ENCODE assay signal across 28 cellular contexts in the genomic region with DNA sequence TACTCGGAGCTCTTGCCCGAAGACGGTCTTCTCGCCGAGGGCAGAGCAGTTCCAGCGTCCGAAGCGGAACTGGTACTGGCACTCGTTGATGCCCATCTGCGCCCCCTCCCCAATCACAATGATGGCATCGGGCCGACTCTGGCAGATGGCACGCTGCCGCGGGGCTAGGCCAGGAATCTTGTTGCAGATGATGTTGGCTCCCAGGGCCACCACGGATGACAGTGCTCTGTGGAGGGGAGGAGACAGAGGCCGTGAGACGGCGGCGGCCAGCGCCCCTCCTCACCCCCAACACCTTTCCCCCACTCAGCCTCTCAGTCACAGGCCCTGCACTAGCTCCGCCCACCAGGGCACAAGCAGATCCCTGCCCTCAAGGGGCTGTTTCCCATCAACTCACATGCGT. TPM values are rescaled to one million over a fixed set of nuclear protein-coding genes. Genes with fewer than 3 reads are reported as not detected.
"Had no signal": no experiment of that assay in that cellular context is flagged by ENCODE, and none has a peak within 500 bp of the region (broad histone marks: within the 10 kb centered on the region; RNA-seq: fewer than 3 reads in every experiment).

No MANE protein-coding gene starts in this region.

- H3K36me3 Mint-ChIP-seq: mesothelial cell of epicardium; naive B cell; natural killer cell; stimulated activated memory B cell treated with anti-CD40 and anti-IgM and Interleukin-4, amounts not matched to agents 10 μg/mL and 1 μg/mL and 100 μg/mL, for 72 hours had no signal

- H3K27ac Mint-ChIP-seq: mesothelial cell of epicardium; natural killer cell; nephron progenitor cell; progenitor cell of endocrine pancreas; stimulated activated memory B cell treated with anti-CD40 and anti-IgM and Interleukin-4, amounts not matched to agents 10 μg/mL and 1 μg/mL and 100 μg/mL, for 72 hours; stimulated activated naive CD8-positive, alpha-beta T cell treated with anti-CD3 and anti-CD28 coated beads, Interleukin-15, amount 100 ng/mL, for 72 hours had no signal

- H3K4me1 Mint-ChIP-seq: mesothelial cell of epicardium; natural killer cell; stimulated activated naive CD8-positive, alpha-beta T cell treated with anti-CD3 and anti-CD28 coated beads, Interleukin-15, amount 100 ng/mL, for 72 hours had no signal

- H3K27me3 ChIP-seq: neural progenitor cell, ovary, right atrium auricular region, right lobe of liver, thyroid gland, upper lobe of left lung, vagina had no signal

- H3K36me3 ChIP-seq: left ventricle myocardium inferior, neural progenitor cell, ovary, right atrium auricular region, right lobe of liver, thyroid gland, transverse colon, upper lobe of left lung, vagina had no signal

- H3K4me3 ChIP-seq: left ventricle myocardium inferior, lung, neural progenitor cell, ovary, right atrium auricular region, right lobe of liver, smooth muscle cell, thyroid gland, transverse colon, upper lobe of left lung, vagina had no signal

- H3K4me3 Mint-ChIP-seq: mesothelial cell of epicardium; natural killer cell; nephron progenitor cell; neural progenitor cell; stimulated activated memory B cell treated with anti-CD40 and anti-IgM and Interleukin-4, amounts not matched to agents 10 μg/mL and 1 μg/mL and 100 μg/mL, for 72 hours; stimulated activated naive CD8-positive, alpha-beta T cell treated with anti-CD3 and anti-CD28 coated beads, Interleukin-15, amount 100 ng/mL, for 72 hours had no signal

- ATAC-seq: natural killer cell; right lobe of liver; stimulated activated memory B cell treated with anti-CD40 and anti-IgM and Interleukin-4, amounts not matched to agents 10 μg/mL and 1 μg/mL and 100 μg/mL, for 72 hours; stimulated activated naive CD8-positive, alpha-beta T cell treated with anti-CD3 and anti-CD28 coated beads, Interleukin-15, amount 100 ng/mL, for 72 hours had no signal

- DNase-seq: islet precursor cell; left ventricle myocardium inferior; naive B cell; natural killer cell; nephron progenitor cell; ovary; right lobe of liver; stimulated activated CD4-positive, alpha-beta T cell treated with anti-CD3 and anti-CD28 coated beads, Interleukin-1b, Interleukin-23, amount 100 ng/mL, for 48 hours; stimulated activated CD4-positive, alpha-beta T cell treated with anti-CD3 and anti-CD28 coated beads, Interleukin-2, amount 100 ng/mL, for 48 hours; stimulated activated CD4-positive, alpha-beta T cell treated with anti-CD3 and anti-CD28 coated beads, Interleukin-4, amount 100 ng/mL, for 4 hours; stimulated activated CD8-positive, alpha-beta memory T cell treated with anti-CD3 and anti-CD28 coated beads, Interleukin-4, amount 100 ng/mL, for 48 hours; stimulated activated naive CD4-positive, alpha-beta T cell treated with Interleukin-2 at 50 U/mL for 16 hours; stimulated activated naive CD8-positive, alpha-beta T cell treated with anti-CD3 and anti-CD28 coated beads, Interleukin-15, amount 100 ng/mL, for 72 hours; substantia nigra; thyroid gland; transverse colon had no signal

- H3K9me3 Mint-ChIP-seq: mesothelial cell of epicardium; naive B cell; natural killer cell; nephron progenitor cell; neural progenitor cell; stimulated activated memory B cell treated with anti-CD40 and anti-IgM and Interleukin-4, amounts not matched to agents 10 μg/mL and 1 μg/mL and 100 μg/mL, for 72 hours; stimulated activated naive CD8-positive, alpha-beta T cell treated with anti-CD3 and anti-CD28 coated beads, Interleukin-15, amount 100 ng/mL, for 72 hours had no signal

RNA-seq across cellular contexts. Expression of a gene that starts 27.0 kb away (rescaled TPM):
- total RNA-seq: left ventricle myocardium inferior, mononuclear cell, natural killer cell, pulmonary artery endothelial cell, skeletal muscle tissue, transverse colon had no signal
